19 cellular contexts compared by ENCODE assay signal in genomic region chr2:61057562-61057961, GRCh38. TPM values are rescaled to one million over a fixed set of nuclear protein-coding genes. Genes with fewer than 3 reads are reported as not detected.
DNase-seq lines count a peak whose midpoint lies in the region; ATAC-seq and TF ChIP-seq lines count a peak whose summit lies in the region.
"Had no signal": no experiment of that assay in that cellular context is flagged by ENCODE, and none has a peak within 500 bp of the region (broad histone marks: within the 10 kb centered on the region; RNA-seq: fewer than 3 reads in every experiment).

No MANE protein-coding gene starts in this region.

- no peak overlapping the region for H2AFZ ChIP-seq in HCT116 (ENCODE audit: low read depth, low read length, poor library complexity, severe bottlenecking)

- H3K4me3 ChIP-seq in HCT116 (replicated peaks in 1 of 2; ENCODE audit: low read depth in 1 of 2, low read length in 2 of 2), result no peak overlapping the region
- H3K4me3 ChIP-seq: BLaER1 had no signal

- no peak overlapping the region for H3K4me3 Mint-ChIP-seq in WTC11
- H3K4me3 Mint-ChIP-seq: B cell; CD4-positive, CD25-positive, alpha-beta regulatory T cell; CD8-positive, alpha-beta T cell had no signal

- H3K4me1 Mint-ChIP-seq in WTC11, result no peaks in the 10 kb centered on the region
- H3K4me1 Mint-ChIP-seq: B cell had no signal

- RAD21 ChIA-PET in HCT116 (lab: Charles Lee; ENCODE audit: low non-redundant PET in 1 of 2, low total read pairs in 2 of 2, uncharacterized antibody in 2 of 2, unreplicated experiment in 2 of 2), result no interaction called here

- H3K27me3 ChIP-seq in HCT116 (ENCODE audit: insufficient read depth, low read length), result no peaks in the 10 kb centered on the region
- H3K27me3 ChIP-seq: BLaER1 had no signal

- no peaks in the 10 kb centered on the region for H3K36me3 ChIP-seq in HCT116 (ENCODE audit: control insufficient read depth in 1 of 2, insufficient read depth in 2 of 2, low read length in 2 of 2)

- no TSS peak for BruUV-seq in HCT116 (replicated peaks; lab: Mats Ljungman, UMichigan)

- no peak for TF ChIP-seq POLR2A in HCT116 (IDR thresholded peaks at IDR 0.05; ENCODE audit: borderline replicate concordance, extremely low read depth, insufficient read depth, insufficient read length)

- DNase-seq in D341Med (ENCODE audit: low spot score) (peak; percentile 5), HCT116 (ENCODE audit: low read depth, low spot score) (no peak), WTC11 (ENCODE audit: low spot score) (no peak), iPS-NIHi11 (ENCODE audit: low spot score) (peak; percentile 3), GM19238 (ENCODE audit: insufficient read length, low spot score) (no peak)
- DNase-seq: Caco-2; CD4-positive, CD25-positive, alpha-beta regulatory T cell; CD8-positive, alpha-beta T cell; DMS 273 treated with DMSO at 0.1 percent for 48 hours; DMS79; EL; GDM1; GOT3; HCEC 1CT had no signal

- TF ChIP-seq CTCF in HCT116 (IDR thresholded peaks at IDR 0.05 in 2 of 3, conservative IDR thresholded peaks at IDR 0.05 in 1 of 3; ENCODE audit: borderline replicate concordance in 1 of 3, insufficient read depth in 1 of 3, low read depth in 2 of 3, low read length in 2 of 3) (no peak), WTC11 (IDR thresholded peaks at IDR 0.05) (no peak)

- H3K9ac ChIP-seq in HCT116 (ENCODE audit: low read length), result no peak overlapping the region
- H3K9ac ChIP-seq: BLaER1 had no signal

- no peak overlapping the region for H3K4me2 ChIP-seq in HCT116 (ENCODE audit: low read length)
- H3K4me2 ChIP-seq: BLaER1 had no signal

- H3K9me2 ChIP-seq in HCT116 (ENCODE audit: insufficient read depth), result no peaks in the 10 kb centered on the region

- H3K27ac Mint-ChIP-seq in WTC11, result no peak overlapping the region
- H3K27ac Mint-ChIP-seq: B cell; CD4-positive, CD25-positive, alpha-beta regulatory T cell; CD8-positive, alpha-beta T cell had no signal

- no peak for TF ChIP-seq RAD21 in HCT116 (IDR thresholded peaks at IDR 0.05; ENCODE audit: low read depth)

- H3K9me3 Mint-ChIP-seq in WTC11, result peaks cover 9% of the 10 kb centered on the region; the same call in 1 of the 2 replicates
- H3K9me3 Mint-ChIP-seq: CD4-positive, CD25-positive, alpha-beta regulatory T cell; CD8-positive, alpha-beta T cell had no signal

- POLR2A ChIA-PET in HCT116 (lab: Charles Lee) (no interaction called here), WTC11 (lab: Charles Lee) (no interaction called here)

- H3K9me3 ChIP-seq in HCT116 (ENCODE audit: control insufficient read depth in 1 of 2, insufficient read depth in 1 of 2, low read depth in 1 of 2, low read length in 2 of 2), result no peaks in the 10 kb centered on the region
- H3K9me3 ChIP-seq: BLaER1, Caco-2 had no signal

- H3K79me2 ChIP-seq in HCT116 (ENCODE audit: insufficient read depth, low read length), result no peaks in the 10 kb centered on the region

- CTCF ChIA-PET in HCT116 (lab: Charles Lee), result no interaction called here
- CTCF ChIA-PET in WTC11 (lab: Charles Lee), result no interaction called here

- H3K4me1 ChIP-seq in HCT116 (ENCODE audit: control insufficient read depth in 1 of 2, insufficient read depth in 2 of 2, low read length in 2 of 2), result no peaks in the 10 kb centered on the region
- H3K4me1 ChIP-seq: Caco-2 had no signal

- H3K27me3 Mint-ChIP-seq in WTC11 (ENCODE audit: low read depth), result no peaks in the 10 kb centered on the region
- H3K27me3 Mint-ChIP-seq: B cell; CD4-positive, CD25-positive, alpha-beta regulatory T cell had no signal

- intact Hi-C loops in HCT116 (cut with micrococcal nuclease), result no loop called here

- ATAC-seq in HCT116 (peak; percentile 40; the same call in 1 of the 2 replicates), WTC11 (0 out of 2 replicates have a peak, but pooled peaks have one; percentile 32), HG03280 (IDR thresholded peaks at IDR 0.05; ENCODE audit: unreplicated experiment) (no peak), GM18873 (IDR thresholded peaks at IDR 0.05; ENCODE audit: low FRiP score, unreplicated experiment) (no peak)
- ATAC-seq: CD8-positive, alpha-beta T cell had no signal

- no peak overlapping the region for H3K27ac ChIP-seq in HCT116 (ENCODE audit: low read depth, low read length)
- H3K27ac ChIP-seq: BLaER1, C4-2B had no signal

- H4K20me1 ChIP-seq in HCT116 (ENCODE audit: insufficient read depth), result no peaks in the 10 kb centered on the region
- H4K20me1 ChIP-seq: BLaER1 had no signal

- peaks cover 12% of the 10 kb centered on the region for H3K36me3 Mint-ChIP-seq in WTC11

TF ChIP-seq in HCT116, 20 proteins besides CTCF, POLR2A, EP300 and RAD21 (continues in another document):
- TF ChIP-seq CBX3 (IDR thresholded peaks at IDR 0.05; ENCODE audit: low read depth) (no peak), FOSL1 (IDR thresholded peaks at IDR 0.05; ENCODE audit: low read depth) (no peak), EZH2phosphoT487 (IDR thresholded peaks at IDR 0.05; ENCODE audit: borderline replicate concordance) (no peak), CEBPB (IDR thresholded peaks at IDR 0.05; ENCODE audit: low read depth) (no peak), ZNF274 (IDR thresholded peaks at IDR 0.05; ENCODE audit: low read depth, low read length) (no peak), EZH2 (IDR thresholded peaks at IDR 0.05) (no peak), EGR1 (IDR thresholded peaks at IDR 0.05; ENCODE audit: low read depth) (no peak)
- TF ChIP-seq, protein P1, sequence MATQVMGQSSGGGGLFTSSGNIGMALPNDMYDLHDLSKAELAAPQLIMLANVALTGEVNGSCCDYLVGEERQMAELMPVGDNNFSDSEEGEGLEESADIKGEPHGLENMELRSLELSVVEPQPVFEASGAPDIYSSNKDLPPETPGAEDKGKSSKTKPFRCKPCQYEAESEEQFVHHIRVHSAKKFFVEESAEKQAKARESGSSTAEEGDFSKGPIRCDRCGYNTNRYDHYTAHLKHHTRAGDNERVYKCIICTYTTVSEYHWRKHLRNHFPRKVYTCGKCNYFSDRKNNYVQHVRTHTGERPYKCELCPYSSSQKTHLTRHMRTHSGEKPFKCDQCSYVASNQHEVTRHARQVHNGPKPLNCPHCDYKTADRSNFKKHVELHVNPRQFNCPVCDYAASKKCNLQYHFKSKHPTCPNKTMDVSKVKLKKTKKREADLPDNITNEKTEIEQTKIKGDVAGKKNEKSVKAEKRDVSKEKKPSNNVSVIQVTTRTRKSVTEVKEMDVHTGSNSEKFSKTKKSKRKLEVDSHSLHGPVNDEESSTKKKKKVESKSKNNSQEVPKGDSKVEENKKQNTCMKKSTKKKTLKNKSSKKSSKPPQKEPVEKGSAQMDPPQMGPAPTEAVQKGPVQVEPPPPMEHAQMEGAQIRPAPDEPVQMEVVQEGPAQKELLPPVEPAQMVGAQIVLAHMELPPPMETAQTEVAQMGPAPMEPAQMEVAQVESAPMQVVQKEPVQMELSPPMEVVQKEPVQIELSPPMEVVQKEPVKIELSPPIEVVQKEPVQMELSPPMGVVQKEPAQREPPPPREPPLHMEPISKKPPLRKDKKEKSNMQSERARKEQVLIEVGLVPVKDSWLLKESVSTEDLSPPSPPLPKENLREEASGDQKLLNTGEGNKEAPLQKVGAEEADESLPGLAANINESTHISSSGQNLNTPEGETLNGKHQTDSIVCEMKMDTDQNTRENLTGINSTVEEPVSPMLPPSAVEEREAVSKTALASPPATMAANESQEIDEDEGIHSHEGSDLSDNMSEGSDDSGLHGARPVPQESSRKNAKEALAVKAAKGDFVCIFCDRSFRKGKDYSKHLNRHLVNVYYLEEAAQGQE (IDR thresholded peaks at IDR 0.05; ENCODE audit: low read depth), result no peak

TF ChIP-seq in WTC11, 78 proteins besides CTCF, POLR2A, EP300 and RAD21 (continues in another document):
- TF ChIP-seq IRF2 (CRISPR knock-in tag; IDR thresholded peaks at IDR 0.05; ENCODE audit: borderline replicate concordance, low read depth) (no peak), ELF4 (CRISPR knock-in tag; IDR thresholded peaks at IDR 0.05; ENCODE audit: low read depth) (no peak), ATF2 (CRISPR knock-in tag; IDR thresholded peaks at IDR 0.05; ENCODE audit: borderline replicate concordance, low read depth) (no peak), SP1 (CRISPR knock-in tag; conservative IDR thresholded peaks at IDR 0.05) (no peak), NFE2L1 (CRISPR knock-in tag; IDR thresholded peaks at IDR 0.05) (no peak), ZNF671 (CRISPR knock-in tag; IDR thresholded peaks at IDR 0.05) (no peak), OVOL2 (CRISPR knock-in tag; IDR thresholded peaks at IDR 0.05; ENCODE audit: borderline replicate concordance) (no peak)
- TF ChIP-seq, protein P2, sequence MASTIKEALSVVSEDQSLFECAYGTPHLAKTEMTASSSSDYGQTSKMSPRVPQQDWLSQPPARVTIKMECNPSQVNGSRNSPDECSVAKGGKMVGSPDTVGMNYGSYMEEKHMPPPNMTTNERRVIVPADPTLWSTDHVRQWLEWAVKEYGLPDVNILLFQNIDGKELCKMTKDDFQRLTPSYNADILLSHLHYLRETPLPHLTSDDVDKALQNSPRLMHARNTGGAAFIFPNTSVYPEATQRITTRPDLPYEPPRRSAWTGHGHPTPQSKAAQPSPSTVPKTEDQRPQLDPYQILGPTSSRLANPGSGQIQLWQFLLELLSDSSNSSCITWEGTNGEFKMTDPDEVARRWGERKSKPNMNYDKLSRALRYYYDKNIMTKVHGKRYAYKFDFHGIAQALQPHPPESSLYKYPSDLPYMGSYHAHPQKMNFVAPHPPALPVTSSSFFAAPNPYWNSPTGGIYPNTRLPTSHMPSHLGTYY (CRISPR knock-in tag; IDR thresholded peaks at IDR 0.05), result no peak

RNA-seq across cellular contexts. Expression of gene SANBR, which starts 8.1 kb away (rescaled TPM):
- 4.6 TPM for total RNA-seq in HCT116 (2021; ENCODE audit: unreplicated experiment)
- 0.94 and 1.3 TPM in 2 replicates for polyA plus RNA-seq in HCT116 (2012)
- total RNA-seq in WTC11 (2021), result 8.9 to 10.9 TPM (median 9.8 TPM) in 3 replicates

RNA-seq across cellular contexts. Expression of gene PUS10, which starts 39.5 kb away (rescaled TPM):
- 5.6 TPM for total RNA-seq in HCT116 (2021; ENCODE audit: unreplicated experiment)
- polyA plus RNA-seq in HCT116 (2012), result 1.4 and 2.0 TPM in 2 replicates
- total RNA-seq in WTC11 (2021), result 2.5 to 2.9 TPM (median 2.6 TPM) in 3 replicates

RNA-seq across cellular contexts. Expression of gene PEX13, which starts 40.0 kb away (rescaled TPM):
- total RNA-seq in HCT116 (2021; ENCODE audit: unreplicated experiment) (19.8 TPM), WTC11 (2021) (19.8 to 20.4 TPM (median 20.3 TPM) in 3 replicates)
- 6.7 and 8.0 TPM in 2 replicates for polyA plus RNA-seq in HCT116 (2012)

Comparison
In these comparisons a context has a peak if more than half of its experiments do, and no peak if none do; other contexts are left out.
1. DNase-seq: peak in D341Med (single experiment) and iPS-NIHi11 (single experiment); none in HCT116 (single experiment), WTC11 (single experiment) and GM19238 (single experiment).
2. ATAC-seq: peak in HCT116 (single experiment) and WTC11 (single experiment); none in HG03280 (single experiment) and GM18873 (single experiment).